In genomic region chrX:97841544-97842179, GRCh38 we compare ENCODE assay signal across 17 cellular contexts.
DNase-seq lines count a peak whose midpoint lies in the region; ATAC-seq, FAIRE-seq and TF ChIP-seq lines count a peak whose summit lies in the region.
"Had no signal": no experiment of that assay in that cellular context is flagged by ENCODE, and none has a peak within 500 bp of the region (broad histone marks: within the 10 kb centered on the region; RNA-seq: fewer than 3 reads in every experiment).

No MANE protein-coding gene starts in this region.

- POLR2A ChIA-PET in activated CD4-positive, alpha-beta memory T cell treated with anti-CD3 and anti-CD28 coated beads for 36 hours (lab: Charles Lee): no interaction called here

- no peak overlapping the region for H3K4me2 ChIP-seq in osteoblast (ENCODE audit: insufficient read depth, low read length)

- TF ChIP-seq CTCF in kidney (IDR thresholded peaks at IDR 0.05; ENCODE audit: borderline replicate concordance, extremely low read depth, insufficient read depth): no peak
- TF ChIP-seq CTCF in osteoblast (IDR thresholded peaks at IDR 0.05; ENCODE audit: extremely low read depth, low read depth, low read length): no peak
- TF ChIP-seq CTCF in testis (IDR thresholded peaks at IDR 0.05): no peak
- no peak for TF ChIP-seq CTCF in tibial nerve (IDR thresholded peaks at IDR 0.05)

- H3K36me3 Mint-ChIP-seq in activated CD4-positive, alpha-beta memory T cell treated with anti-CD3 and anti-CD28 coated beads for 36 hours: no peaks in the 10 kb centered on the region
- H3K36me3 Mint-ChIP-seq: CD4-positive, alpha-beta memory T cell had no signal

- no peak for TF ChIP-seq EP300 in tibial nerve (IDR thresholded peaks at IDR 0.05)

- WGBS in testis, 2 donors: 82 to 83% methylated on average over 10 to 37 of the region's 39 CpGs
- 97% methylated on average over 35 to 39 of the region's 39 CpGs for WGBS in tibial nerve, 2 donors

- H3K4me3 Mint-ChIP-seq in activated CD4-positive, alpha-beta memory T cell treated with anti-CD3 and anti-CD28 coated beads for 36 hours: no peak overlapping the region
- H3K4me3 Mint-ChIP-seq: CD4-positive, alpha-beta memory T cell had no signal

- peaks cover 18% of the 10 kb centered on the region for H3K9me3 Mint-ChIP-seq in activated CD4-positive, alpha-beta memory T cell treated with anti-CD3 and anti-CD28 coated beads for 36 hours

- intact Hi-C loops in kidney (cut with DNase I): no loop called here
- intact Hi-C loops in sciatic nerve (cut with DNase I): no loop called here
- intact Hi-C loops in testis (cut with DNase I; ENCODE audit: low total_unique reads): no loop called here
- intact Hi-C loops in activated CD4-positive, alpha-beta memory T cell treated with anti-CD3 and anti-CD28 coated beads for 36 hours (cut with micrococcal nuclease): no loop called here

- FAIRE-seq in kidney (lab: Jason Lieb, UNC): no peak
- FAIRE-seq: G401.6, GM12892, H54 had no signal

- no peaks in the 10 kb centered on the region for H3K36me3 ChIP-seq in kidney (ENCODE audit: control insufficient read depth in 1 of 2, insufficient read depth in 2 of 2, low read length in 2 of 2)
- no peaks in the 10 kb centered on the region for H3K36me3 ChIP-seq in osteoblast (ENCODE audit: insufficient read depth, low read length)
- no peaks in the 10 kb centered on the region for H3K36me3 ChIP-seq in testis (ENCODE audit: low read depth, missing control alignments)
- no peaks in the 10 kb centered on the region for H3K36me3 ChIP-seq in tibial nerve

- H3K79me2 ChIP-seq in osteoblast (ENCODE audit: insufficient read depth, low read length): no peaks in the 10 kb centered on the region

- H2AFZ ChIP-seq in osteoblast (ENCODE audit: low read length): no peak overlapping the region

- H3K9me3 ChIP-seq in kidney (ENCODE audit: control insufficient read depth in 1 of 2, low read length in 2 of 2) (no peaks in the 10 kb centered on the region), osteoblast (ENCODE audit: low read depth, low read length) (no peaks in the 10 kb centered on the region), testis (no peaks in the 10 kb centered on the region), tibial nerve (no peaks in the 10 kb centered on the region)

- no peak for ATAC-seq in sciatic nerve

- H3K27ac Mint-ChIP-seq in activated CD4-positive, alpha-beta memory T cell treated with anti-CD3 and anti-CD28 coated beads for 36 hours: no peak overlapping the region
- H3K27ac Mint-ChIP-seq: CD4-positive, alpha-beta memory T cell had no signal

- H3K4me3 ChIP-seq in kidney (ENCODE audit: low read length in 2 of 2) (no peak overlapping the region), osteoblast (ENCODE audit: insufficient read depth, low read length) (no peak overlapping the region), testis (no peak overlapping the region), tibial nerve (no peak overlapping the region)

- CTCF ChIA-PET in activated CD4-positive, alpha-beta memory T cell treated with anti-CD3 and anti-CD28 coated beads for 36 hours (lab: Charles Lee): no interaction called here

- no peak for TF ChIP-seq POLR2A in testis (IDR thresholded peaks at IDR 0.05)
- TF ChIP-seq POLR2A in tibial nerve (IDR thresholded peaks at IDR 0.05): no peak

- no peaks in the 10 kb centered on the region for H4K20me1 ChIP-seq in osteoblast (ENCODE audit: insufficient read depth, low read length)

- no peaks in the 10 kb centered on the region for H3K27me3 Mint-ChIP-seq in activated CD4-positive, alpha-beta memory T cell treated with anti-CD3 and anti-CD28 coated beads for 36 hours
- H3K27me3 Mint-ChIP-seq: CD4-positive, alpha-beta memory T cell had no signal

- H3K27ac ChIP-seq in kidney (ENCODE audit: low read depth in 2 of 2, low read length in 2 of 2) (no peak overlapping the region), osteoblast (ENCODE audit: low read depth, low read length) (no peak overlapping the region), testis (no peak overlapping the region), tibial nerve (no peak overlapping the region)

- peak; percentile 62 for DNase-seq in kidney
- DNase-seq in osteoblast (ENCODE audit: insufficient read length, low spot score, missing footprints): peak; percentile 23
- peak; percentile 51 for DNase-seq in sciatic nerve (ENCODE audit: low spot score)
- no peak for DNase-seq in testis
- no peak for DNase-seq in tibial nerve (ENCODE audit: low spot score in 2 of 2)
- DNase-seq in activated CD4-positive, alpha-beta memory T cell treated with anti-CD3 and anti-CD28 coated beads for 36 hours: no peak
- DNase-seq: C1 segment of cervical spinal cord; Calu3; CD4-positive, alpha-beta memory T cell; COR-L47; DMS53; DMS79 treated with DMSO at 0.1 percent for 48 hours; GOT3; HCEC 1CT had no signal

- H3K9ac ChIP-seq in kidney (ENCODE audit: low read length in 2 of 2): no peak overlapping the region

- H3K27me3 ChIP-seq in osteoblast (ENCODE audit: insufficient read depth, low read length): no peaks in the 10 kb centered on the region
- no peaks in the 10 kb centered on the region for H3K27me3 ChIP-seq in testis
- no peaks in the 10 kb centered on the region for H3K27me3 ChIP-seq in tibial nerve

- no peaks in the 10 kb centered on the region for H3K4me1 Mint-ChIP-seq in activated CD4-positive, alpha-beta memory T cell treated with anti-CD3 and anti-CD28 coated beads for 36 hours (ENCODE audit: low read depth)
- H3K4me1 Mint-ChIP-seq: CD4-positive, alpha-beta memory T cell had no signal

- no peaks in the 10 kb centered on the region for H3K4me1 ChIP-seq in kidney (ENCODE audit: control insufficient read depth in 1 of 2, insufficient read depth in 1 of 2, low read depth in 1 of 2, low read length in 2 of 2)
- no peaks in the 10 kb centered on the region for H3K4me1 ChIP-seq in osteoblast (ENCODE audit: insufficient read depth, low read length)
- H3K4me1 ChIP-seq in testis: no peaks in the 10 kb centered on the region
- H3K4me1 ChIP-seq in tibial nerve: no peaks in the 10 kb centered on the region

Comparison
In these comparisons a context has a peak if more than half of its experiments do, and no peak if none do; other contexts are left out.
1. DNase-seq: peak in kidney (single experiment), osteoblast (single experiment) and sciatic nerve (single experiment); none in testis (single experiment), tibial nerve (0 of 2) and activated CD4-positive, alpha-beta memory T cell treated with anti-CD3 and anti-CD28 coated beads for 36 hours (single experiment).